In genomic region chr12:66379613-66380012, GRCh38 we compare ENCODE assay signal across 17 cellular contexts.
"Had no signal": no experiment of that assay in that cellular context is flagged by ENCODE, and none has a peak within 500 bp of the region (broad histone marks: within the 10 kb centered on the region; RNA-seq: fewer than 3 reads in every experiment).

No MANE protein-coding gene starts in this region.

- DNase-seq: activated CD4-positive, alpha-beta T cell treated with anti-CD3 and anti-CD28 coated beads, Interleukin-2, amount 10 ng/mL, durations not matched to agents 7 days and 5 days; activated CD8-positive, alpha-beta memory T cell treated with anti-CD3 and anti-CD28 coated beads for 24 hours; activated naive CD8-positive, alpha-beta T cell treated with anti-CD3 and anti-CD28 coated beads, Interleukin-2, amount 10 ng/mL, durations not matched to agents 7 days and 5 days; cortex of kidney; effector CD8-positive, alpha-beta T cell; foreskin fibroblast; glutamatergic neuron; hypothalamus; kidney; left ventricle myocardium inferior; mucosa of descending colon; naive thymus-derived CD4-positive, alpha-beta T cell; posterior cingulate gyrus; tibial artery had no signal

- FAIRE-seq: endothelial cell of umbilical vein, kidney, urothelium cell line had no signal

- ATAC-seq: mucosa of descending colon; naive thymus-derived CD4-positive, alpha-beta T cell; stimulated activated memory B cell treated with anti-CD40 and anti-IgM and Interleukin-4, amounts not matched to agents 10 μg/mL and 1 μg/mL and 100 μg/mL, for 72 hours had no signal

- H3K4me3 ChIP-seq: left ventricle myocardium inferior, mucosa of descending colon, tibial artery had no signal
